In the genomic region with DNA sequence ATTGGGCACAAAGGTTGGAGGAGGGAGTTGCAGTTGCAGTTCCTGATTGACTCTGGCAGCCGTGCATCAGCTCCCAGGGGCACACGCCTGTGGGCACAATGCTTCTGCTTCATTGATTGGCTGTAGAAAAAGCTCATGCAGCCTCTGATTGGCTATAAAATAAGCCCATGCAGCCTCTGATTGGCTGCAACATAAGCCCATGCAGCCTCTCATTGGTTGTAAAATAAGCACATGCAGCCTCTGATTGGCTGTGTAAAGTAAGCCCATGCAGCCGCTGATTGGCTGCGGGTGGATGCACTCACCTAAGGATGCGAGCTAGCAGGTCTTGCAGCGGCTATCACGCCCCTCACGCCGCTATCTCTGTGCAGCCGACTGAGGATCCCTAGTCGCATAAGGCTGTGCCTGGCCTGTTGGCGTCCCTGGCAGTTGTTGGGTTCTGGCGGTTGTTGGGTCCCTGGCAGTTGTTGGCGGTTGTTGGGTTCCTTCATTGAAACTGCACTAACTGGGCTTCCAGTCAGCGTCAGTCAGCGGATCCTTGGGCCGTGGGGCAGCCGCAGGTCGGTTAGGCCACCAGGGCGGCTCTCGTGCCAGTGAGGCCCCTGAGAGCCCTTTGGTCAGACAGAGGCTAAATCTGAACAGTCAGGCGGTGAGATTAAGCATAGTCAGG, we compare ENCODE assay signal across 18 cellular contexts. TPM values are rescaled to one million over a fixed set of nuclear protein-coding genes. Genes with fewer than 3 reads are reported as not detected.
"Had no signal": no experiment of that assay in that cellular context is flagged by ENCODE, and none has a peak within 500 bp of the region (broad histone marks: within the 10 kb centered on the region; RNA-seq: fewer than 3 reads in every experiment).

A gene (plus strand): TSS at position 295 of the 667 bp plus-strand sequence. CDS start 12,993 bp downstream, outside the sequence.

- H3K27ac ChIP-seq: tibial nerve, vagina had no signal

- H3K4me2 ChIP-seq: smooth muscle cell had no signal

- H3K4me3 ChIP-seq: mucosa of descending colon, smooth muscle cell, tibial nerve, vagina had no signal

- H3K4me1 ChIP-seq: tibial nerve, vagina had no signal

- H3K9me3 ChIP-seq: mucosa of descending colon, vagina had no signal

- H3K36me3 Mint-ChIP-seq: activated naive CD4-positive, alpha-beta T cell treated with anti-CD3 and anti-CD28 coated beads, Interleukin-2, amount 50 U/mL, for 24 hours; naive thymus-derived CD8-positive, alpha-beta T cell; stimulated activated effector memory CD8-positive, alpha-beta T cell treated with anti-CD3 and anti-CD28 coated beads, Interleukin-12 subunit alpha, Interleukin-12 subunit beta, amount 100 ng/mL, for 72 hours had no signal

- DNase-seq: activated B cell treated with CpG ODN at 0.5 μM for 24 hours; activated CD4-positive, alpha-beta T cell treated with anti-CD3 and anti-CD28 coated beads, Interleukin-2, amount 50 U/mL, for 1 hour; amygdala; cerebellar nuclear complex; left colon; mammary epithelial cell; mucosa of descending colon; naive thymus-derived CD8-positive, alpha-beta T cell; right cardiac atrium had no signal

- H3K27ac Mint-ChIP-seq: activated B cell treated with CpG ODN at 0.5 μM for 24 hours; activated naive CD4-positive, alpha-beta T cell treated with anti-CD3 and anti-CD28 coated beads, Interleukin-2, amount 50 U/mL, for 24 hours; activated T-helper 17 cell treated with anti-CD3 and anti-CD28 coated beads, Interleukin-2, amount 50 U/mL, for 72 hours; naive thymus-derived CD8-positive, alpha-beta T cell; stimulated activated effector memory CD8-positive, alpha-beta T cell treated with anti-CD3 and anti-CD28 coated beads, Interleukin-12 subunit alpha, Interleukin-12 subunit beta, amount 100 ng/mL, for 72 hours had no signal

- H3K4me1 Mint-ChIP-seq: activated B cell treated with CpG ODN at 0.5 μM for 24 hours; activated naive CD4-positive, alpha-beta T cell treated with anti-CD3 and anti-CD28 coated beads, Interleukin-2, amount 50 U/mL, for 24 hours had no signal

- H3K9me3 Mint-ChIP-seq: activated B cell treated with CpG ODN at 0.5 μM for 24 hours; activated naive CD4-positive, alpha-beta T cell treated with anti-CD3 and anti-CD28 coated beads, Interleukin-2, amount 50 U/mL, for 24 hours; activated T-helper 17 cell treated with anti-CD3 and anti-CD28 coated beads, Interleukin-2, amount 50 U/mL, for 72 hours; naive thymus-derived CD8-positive, alpha-beta T cell; stimulated activated effector memory CD8-positive, alpha-beta T cell treated with anti-CD3 and anti-CD28 coated beads, Interleukin-12 subunit alpha, Interleukin-12 subunit beta, amount 100 ng/mL, for 72 hours had no signal

- H3K4me3 Mint-ChIP-seq: activated B cell treated with CpG ODN at 0.5 μM for 24 hours; activated naive CD4-positive, alpha-beta T cell treated with anti-CD3 and anti-CD28 coated beads, Interleukin-2, amount 50 U/mL, for 24 hours; activated T-helper 17 cell treated with anti-CD3 and anti-CD28 coated beads, Interleukin-2, amount 50 U/mL, for 72 hours; naive thymus-derived CD8-positive, alpha-beta T cell; stimulated activated effector memory CD8-positive, alpha-beta T cell treated with anti-CD3 and anti-CD28 coated beads, Interleukin-12 subunit alpha, Interleukin-12 subunit beta, amount 100 ng/mL, for 72 hours had no signal

- H3K27me3 ChIP-seq: tibial nerve, vagina had no signal

RNA-seq across cellular contexts. Expression of the gene that starts here (rescaled TPM):
- total RNA-seq: activated B cell treated with CpG ODN at 0.5 μM for 24 hours; dermis microvascular lymphatic vessel endothelial cell; esophagus mucosa; left colon; mammary epithelial cell; mucosa of descending colon; naive thymus-derived CD8-positive, alpha-beta T cell; posterior vena cava; right cardiac atrium; smooth muscle cell; tibial nerve; vagina had no signal
